Comparison of ENCODE assay signal across 8 cellular contexts in the genomic region with DNA sequence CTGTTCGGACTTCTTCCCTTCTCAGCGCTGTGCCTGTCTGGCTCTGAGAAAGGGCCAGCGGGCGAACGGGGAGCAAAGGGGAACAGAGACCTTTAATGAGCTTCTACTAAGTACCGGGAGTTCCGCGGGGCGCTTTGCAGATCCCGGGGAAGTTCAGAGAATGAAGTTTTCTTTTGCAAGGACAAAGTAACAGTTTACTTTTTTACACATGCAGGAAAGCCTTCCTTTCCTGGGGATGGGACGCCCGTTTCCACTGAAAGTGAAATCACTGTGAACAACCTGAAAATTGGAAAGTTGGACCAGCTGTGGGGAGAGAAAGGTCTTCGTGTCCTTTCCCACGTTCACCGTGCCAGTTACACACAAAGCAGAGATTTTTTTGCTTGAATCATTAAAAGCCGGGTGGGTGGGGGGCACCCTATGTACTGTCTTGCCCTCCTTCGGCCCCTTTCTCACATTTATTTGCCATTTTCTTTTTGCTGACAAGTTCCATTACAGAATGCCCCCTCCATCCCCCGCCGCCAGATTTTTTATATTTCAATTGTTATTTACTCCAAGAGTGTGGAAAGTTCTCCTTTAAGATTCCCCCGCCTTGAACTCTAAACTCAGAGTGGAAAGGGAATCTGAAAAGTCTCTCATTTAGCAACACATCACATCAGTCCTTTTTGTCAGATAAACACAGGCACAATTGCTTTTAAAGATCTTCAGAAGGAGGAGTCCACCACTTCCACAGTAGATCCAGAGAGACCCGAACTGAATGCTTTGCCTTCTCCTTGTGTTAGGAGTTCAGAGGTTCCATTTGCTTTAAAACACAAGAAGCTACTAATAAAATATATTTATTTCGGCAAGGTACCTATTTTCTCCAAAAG. TPM values are rescaled to one million over a fixed set of nuclear protein-coding genes. Genes with fewer than 3 reads are reported as not detected.
A peak's percentile ranks its signal among the peaks of the same experiment; 100 is the strongest.
DNase-seq lines count a peak whose midpoint lies in the region; ATAC-seq and TF ChIP-seq lines count a peak whose summit lies in the region.

No MANE protein-coding gene starts in this region.

- POLR2A ChIA-PET in HEK293 (lab: Yijun Ruan, JAX): interaction anchor here (0.6 to 0.9 kb wide), 3 partner anchors 10 to 373 kb away, joined by 3 to 4 read pairs (median 3); no protein-coding TSS in a partner anchor
- POLR2A ChIA-PET in activated CD4-positive, alpha-beta memory T cell treated with anti-CD3 and anti-CD28 coated beads, Interleukin-2, amount 10 ng/mL, durations not matched to agents 7 days and 5 days (lab: Charles Lee): interaction anchor here (1.2 kb wide), 1 partner anchor 125 kb away, joined by 3 read pairs; the partner anchor contains the start of gene ATIC

- CTCF ChIA-PET in HEK293 (lab: Yijun Ruan, JAX): interaction anchor here (0.7 to 2.6 kb wide), 2 partner anchors 482 to 483 kb away, joined by 4 to 7 read pairs; no protein-coding TSS in a partner anchor
- CTCF ChIA-PET in activated CD4-positive, alpha-beta memory T cell treated with anti-CD3 and anti-CD28 coated beads, Interleukin-2, amount 10 ng/mL, durations not matched to agents 7 days and 5 days (lab: Charles Lee): no interaction called here

- H3K9me3 ChIP-seq in HEK293 (ENCODE audit: control insufficient read depth, insufficient read depth, low read depth, low read length) (no peaks in the 10 kb centered on the region), gastroesophageal sphincter (no peaks in the 10 kb centered on the region)

- TF ChIP-seq CTCF in HEK293 (tag by site-specific recombination; IDR thresholded peaks at IDR 0.05): no peak
- no peak for TF ChIP-seq CTCF in gastroesophageal sphincter (IDR thresholded peaks at IDR 0.05)

- H3K27ac ChIP-seq in HEK293 (ENCODE audit: extremely low read depth, low read depth, low read length) (peak overlapping the region; percentile 60), gastroesophageal sphincter (peak overlapping the region; percentile 91 to 95 (median 94))

- peaks cover 71% of the 10 kb centered on the region for H3K27me3 Mint-ChIP-seq in activated CD4-positive, alpha-beta memory T cell treated with anti-CD3 and anti-CD28 coated beads, Interleukin-2, amount 10 ng/mL, durations not matched to agents 7 days and 5 days

- no peaks in the 10 kb centered on the region for H3K9me3 Mint-ChIP-seq in activated CD4-positive, alpha-beta memory T cell treated with anti-CD3 and anti-CD28 coated beads, Interleukin-2, amount 10 ng/mL, durations not matched to agents 7 days and 5 days

- no peak for TF ChIP-seq EP300 in gastroesophageal sphincter (IDR thresholded peaks at IDR 0.05)

- H3K36me3 ChIP-seq in HEK293 (ENCODE audit: control insufficient read depth in 2 of 2, insufficient read depth in 1 of 2, low read length in 2 of 2) (peaks cover 0 to 14% of the 10 kb centered on the region in 2 experiments; a peak in 1 of 3 replicates), gastroesophageal sphincter (peaks cover 0 to 6% of the 10 kb centered on the region in 2 donors)

- H3K4me1 Mint-ChIP-seq in activated CD4-positive, alpha-beta memory T cell treated with anti-CD3 and anti-CD28 coated beads, Interleukin-2, amount 10 ng/mL, durations not matched to agents 7 days and 5 days: peaks cover 21% of the 10 kb centered on the region

- H3K4me1 ChIP-seq in HEK293 (ENCODE audit: control insufficient read depth, insufficient read depth, low read length): 0 out of 2 replicates have a peak, but pooled peaks cover 3% of the 10 kb centered on the region
- H3K4me1 ChIP-seq in gastroesophageal sphincter: peaks cover 3 to 33% (median 7%) of the 10 kb centered on the region in 3 donors

- 1 to 9% methylated on average over 17 of the region's 22 CpGs for WGBS in gastroesophageal sphincter (ENCODE audit: low coverage in 1 of 2), 2 donors

- DNase-seq in D341Med (ENCODE audit: low spot score) (peak; percentile 38), retina (peak; percentile 70), SK-N-DZ (ENCODE audit: low spot score) (no peak), NCI-H1092 treated with DMSO at 0.1 percent for 48 hours (lab: John Stamatoyannopoulos, UW) (no peak)
- no peak for DNase-seq in activated CD4-positive, alpha-beta memory T cell treated with anti-CD3 and anti-CD28 coated beads, Interleukin-2, amount 10 ng/mL, durations not matched to agents 7 days and 5 days

- no peak for TF ChIP-seq POLR2A in gastroesophageal sphincter (IDR thresholded peaks at IDR 0.05)

- H3K27me3 ChIP-seq in gastroesophageal sphincter: no peaks in the 10 kb centered on the region

- no peak for ATAC-seq in gastroesophageal sphincter
- no peak for ATAC-seq in GM21360 (IDR thresholded peaks at IDR 0.05; ENCODE audit: unreplicated experiment)

- H3K27ac Mint-ChIP-seq in activated CD4-positive, alpha-beta memory T cell treated with anti-CD3 and anti-CD28 coated beads, Interleukin-2, amount 10 ng/mL, durations not matched to agents 7 days and 5 days: no peak overlapping the region

- peak overlapping the region; percentile 76 for H3K4me3 Mint-ChIP-seq in activated CD4-positive, alpha-beta memory T cell treated with anti-CD3 and anti-CD28 coated beads, Interleukin-2, amount 10 ng/mL, durations not matched to agents 7 days and 5 days

- H3K4me3 ChIP-seq in HEK293 (ENCODE audit: low read depth, low read length) (peak overlapping the region; percentile 74), gastroesophageal sphincter (peak overlapping the region; percentile 80 to 85)

- no peaks in the 10 kb centered on the region for H3K36me3 Mint-ChIP-seq in activated CD4-positive, alpha-beta memory T cell treated with anti-CD3 and anti-CD28 coated beads, Interleukin-2, amount 10 ng/mL, durations not matched to agents 7 days and 5 days (ENCODE audit: low read depth)

TF ChIP-seq in HEK293, 187 proteins besides CTCF, POLR2A, EP300 and RAD21:
- no peak for TF ChIP-seq ZNF623 (tag by site-specific recombination; IDR thresholded peaks at IDR 0.05)
- no peak for TF ChIP-seq RBAK (tag by site-specific recombination; IDR thresholded peaks at IDR 0.05)
- TF ChIP-seq PRDM1 (tag by site-specific recombination; IDR thresholded peaks at IDR 0.05): peak; percentile 81
- TF ChIP-seq ZNF664 (tag by site-specific recombination; IDR thresholded peaks at IDR 0.05): peak; percentile 95
- TF ChIP-seq, protein P1, sequence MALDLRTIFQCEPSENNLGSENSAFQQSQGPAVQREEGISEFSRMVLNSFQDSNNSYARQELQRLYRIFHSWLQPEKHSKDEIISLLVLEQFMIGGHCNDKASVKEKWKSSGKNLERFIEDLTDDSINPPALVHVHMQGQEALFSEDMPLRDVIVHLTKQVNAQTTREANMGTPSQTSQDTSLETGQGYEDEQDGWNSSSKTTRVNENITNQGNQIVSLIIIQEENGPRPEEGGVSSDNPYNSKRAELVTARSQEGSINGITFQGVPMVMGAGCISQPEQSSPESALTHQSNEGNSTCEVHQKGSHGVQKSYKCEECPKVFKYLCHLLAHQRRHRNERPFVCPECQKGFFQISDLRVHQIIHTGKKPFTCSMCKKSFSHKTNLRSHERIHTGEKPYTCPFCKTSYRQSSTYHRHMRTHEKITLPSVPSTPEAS (tag by site-specific recombination; IDR thresholded peaks at IDR 0.05): no peak
- TF ChIP-seq ZNF146 (tag by site-specific recombination; IDR thresholded peaks at IDR 0.05): no peak
- TF ChIP-seq KLF16 (tag by site-specific recombination; IDR thresholded peaks at IDR 0.05): no peak
- TF ChIP-seq ZNF157 (tag by site-specific recombination; IDR thresholded peaks at IDR 0.05): no peak
- TF ChIP-seq ZBTB1 (tag by site-specific recombination; IDR thresholded peaks at IDR 0.05): no peak
- TF ChIP-seq ZBTB17 (tag by site-specific recombination; IDR thresholded peaks at IDR 0.05): peak; percentile 66; the same call in 1 of the 2 replicates
- TF ChIP-seq, protein P2, sequence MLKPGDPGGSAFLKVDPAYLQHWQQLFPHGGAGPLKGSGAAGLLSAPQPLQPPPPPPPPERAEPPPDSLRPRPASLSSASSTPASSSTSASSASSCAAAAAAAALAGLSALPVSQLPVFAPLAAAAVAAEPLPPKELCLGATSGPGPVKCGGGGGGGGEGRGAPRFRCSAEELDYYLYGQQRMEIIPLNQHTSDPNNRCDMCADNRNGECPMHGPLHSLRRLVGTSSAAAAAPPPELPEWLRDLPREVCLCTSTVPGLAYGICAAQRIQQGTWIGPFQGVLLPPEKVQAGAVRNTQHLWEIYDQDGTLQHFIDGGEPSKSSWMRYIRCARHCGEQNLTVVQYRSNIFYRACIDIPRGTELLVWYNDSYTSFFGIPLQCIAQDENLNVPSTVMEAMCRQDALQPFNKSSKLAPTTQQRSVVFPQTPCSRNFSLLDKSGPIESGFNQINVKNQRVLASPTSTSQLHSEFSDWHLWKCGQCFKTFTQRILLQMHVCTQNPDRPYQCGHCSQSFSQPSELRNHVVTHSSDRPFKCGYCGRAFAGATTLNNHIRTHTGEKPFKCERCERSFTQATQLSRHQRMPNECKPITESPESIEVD (tag by site-specific recombination; IDR thresholded peaks at IDR 0.05): no peak
- no peak for TF ChIP-seq ZNF843 (tag by site-specific recombination; IDR thresholded peaks at IDR 0.05)
- TF ChIP-seq ZNF837 (tag by site-specific recombination; IDR thresholded peaks at IDR 0.05): no peak

RNA-seq across cellular contexts. Expression of gene FN1, which starts 1.1 kb away (rescaled TPM):
- total RNA-seq in activated CD4-positive, alpha-beta memory T cell treated with anti-CD3 and anti-CD28 coated beads, Interleukin-2, amount 10 ng/mL, durations not matched to agents 7 days and 5 days: 1 to 10 TPM; 1.8 to 2.2 TPM
- total RNA-seq in gastroesophageal sphincter: 1,000 to 10,000 TPM; 1,699 to 4,986 (median 1,920) TPM
- 339 and 342 TPM in 2 replicates for polyA plus RNA-seq in SK-N-DZ (2014; cell fraction: cytosol; rRNA removed)
- 278 and 371 TPM in 2 replicates for polyA plus RNA-seq in SK-N-DZ (2014; cell fraction: nucleus; rRNA removed)

Comparison
In these comparisons a context has a peak if more than half of its experiments do, and no peak if none do; other contexts are left out.
1. DNase-seq: peak in D341Med (single experiment) and retina (single experiment); none in activated CD4-positive, alpha-beta memory T cell treated with anti-CD3 and anti-CD28 coated beads, Interleukin-2, amount 10 ng/mL, durations not matched to agents 7 days and 5 days (single experiment), SK-N-DZ (single experiment) and NCI-H1092 treated with DMSO at 0.1 percent for 48 hours (single experiment).
2. RNA of gene FN1, which starts 1.1 kb away (total RNA-seq): 1,699 to 4,986 TPM in gastroesophageal sphincter; 1.8 to 2.2 TPM in activated CD4-positive, alpha-beta memory T cell treated with anti-CD3 and anti-CD28 coated beads, Interleukin-2, amount 10 ng/mL, durations not matched to agents 7 days and 5 days; every median in the first group is over 100 times any median in the second.